In the genomic region with DNA sequence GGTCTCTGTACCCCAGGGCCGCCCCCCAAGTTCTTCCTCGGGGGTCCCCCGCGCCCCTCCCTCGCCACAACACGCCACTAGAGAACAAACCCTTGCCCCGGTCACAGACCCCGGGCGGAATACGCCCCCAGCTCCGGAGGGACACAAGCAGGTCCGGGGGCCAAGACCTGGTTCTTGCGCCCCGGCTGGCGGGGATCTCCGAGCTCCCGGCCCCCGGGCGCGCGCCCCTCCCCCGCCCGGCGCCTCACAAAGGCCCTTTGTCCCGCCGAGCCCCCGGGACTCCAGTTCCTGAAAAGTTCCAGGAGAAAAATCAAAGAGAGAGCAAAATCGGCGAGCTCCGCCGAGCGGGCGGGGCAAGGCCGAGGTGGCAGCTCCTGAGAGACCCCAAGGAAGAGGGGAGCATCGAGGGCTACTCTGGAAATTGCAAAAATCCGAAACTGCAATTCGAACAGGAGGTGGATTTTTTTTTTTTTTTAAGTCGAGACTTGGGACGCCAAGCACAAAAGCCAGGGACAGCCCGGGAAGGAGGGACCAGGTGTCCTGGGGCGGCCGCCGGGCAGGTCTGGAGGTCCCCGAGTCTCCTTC, we compare ENCODE assay signal across 8 cellular contexts. TPM values are rescaled to one million over a fixed set of nuclear protein-coding genes. Genes with fewer than 3 reads are reported as not detected.
DNase-seq lines count a peak whose midpoint lies in the region; ATAC-seq and TF ChIP-seq lines count a peak whose summit lies in the region.

No MANE protein-coding gene starts in this region.

- in situ Hi-C loops in mammary epithelial cell (cut with MboI; ENCODE audit: low sequenced_read_pairs in 2 of 2): no loop called here

- TF ChIP-seq CTCF in mammary epithelial cell (conservative IDR thresholded peaks at IDR 0.05 in 1 of 2, IDR thresholded peaks at IDR 0.05 in 1 of 2; ENCODE audit: extremely low read depth in 1 of 2, insufficient read depth in 1 of 2, low read depth in 1 of 2, low read length in 2 of 2) (no peak), lower leg skin (IDR thresholded peaks at IDR 0.05) (no peak)

- H3K27ac ChIP-seq in mammary epithelial cell (ENCODE audit: insufficient read depth, low read depth, low read length) (peak overlapping the region; percentile 87), thymus (ENCODE audit: low read depth) (peak overlapping the region; percentile 42)

- H3K27ac Mint-ChIP-seq in activated CD4-positive, alpha-beta T cell treated with anti-CD3 and anti-CD28 coated beads, Interleukin-2, amount 10 ng/mL, durations not matched to agents 24 days and 14 days: no peak overlapping the region

- H3K9me3 ChIP-seq in mammary epithelial cell (replicated peaks; ENCODE audit: insufficient read depth, low read length): no peaks in the 10 kb centered on the region
- no peaks in the 10 kb centered on the region for H3K9me3 ChIP-seq in thymus (ENCODE audit: control insufficient read depth)

- H4K20me1 ChIP-seq in mammary epithelial cell (ENCODE audit: insufficient read depth, low read length): no peaks in the 10 kb centered on the region

- DNase-seq in activated CD4-positive, alpha-beta T cell treated with anti-CD3 and anti-CD28 coated beads, Interleukin-2, amount 10 ng/mL, durations not matched to agents 24 days and 14 days: no peak
- no peak for DNase-seq in activated CD4-positive, alpha-beta T cell treated with anti-CD3 and anti-CD28 coated beads for 48 hours
- DNase-seq in mammary epithelial cell (peak; percentile 37), lower leg skin (ENCODE audit: low spot score in 2 of 2) (no peak), NCI-H2107 treated with DMSO at 0.1 percent for 48 hours (lab: John Stamatoyannopoulos, UW; ENCODE audit: unreplicated experiment) (no peak)

- no peaks in the 10 kb centered on the region for H3K9me3 Mint-ChIP-seq in activated CD4-positive, alpha-beta T cell treated with anti-CD3 and anti-CD28 coated beads, Interleukin-2, amount 10 ng/mL, durations not matched to agents 24 days and 14 days

- peak overlapping the region; percentile 59 to 85 (median 72) for H3K4me3 ChIP-seq in mammary epithelial cell (replicated peaks in 1 of 3; ENCODE audit: insufficient read depth in 1 of 3, low read depth in 2 of 3, low read length in 3 of 3)
- peak overlapping the region; percentile 76 for H3K4me3 ChIP-seq in lower leg skin (ENCODE audit: low read depth, poor library complexity, severe bottlenecking)
- H3K4me3 ChIP-seq in thymus (ENCODE audit: low read length): peak overlapping the region; percentile 71

- H3K79me2 ChIP-seq in mammary epithelial cell (ENCODE audit: insufficient read depth, low read length): peaks cover 89% of the 10 kb centered on the region

- no peak for TF ChIP-seq POLR2A in lower leg skin (IDR thresholded peaks at IDR 0.05)

- ATAC-seq in GM21619 (IDR thresholded peaks at IDR 0.05; ENCODE audit: unreplicated experiment): no peak
- ATAC-seq in HG03521 (IDR thresholded peaks at IDR 0.05; ENCODE audit: unreplicated experiment): no peak

- peaks cover 1% of the 10 kb centered on the region for H3K36me3 Mint-ChIP-seq in activated CD4-positive, alpha-beta T cell treated with anti-CD3 and anti-CD28 coated beads, Interleukin-2, amount 10 ng/mL, durations not matched to agents 24 days and 14 days (ENCODE audit: low read depth)

- H2AFZ ChIP-seq in mammary epithelial cell (ENCODE audit: low read depth, low read length): no peak overlapping the region

- peak overlapping the region; percentile 87 for H3K9ac ChIP-seq in mammary epithelial cell (ENCODE audit: insufficient read depth, low read length)

- TSS peak; percentile 81 for BruUV-seq in mammary epithelial cell (replicated peaks; lab: Mats Ljungman, UMichigan)

- H3K36me3 ChIP-seq in mammary epithelial cell (ENCODE audit: insufficient read depth, low read length): no peaks in the 10 kb centered on the region
- no peaks in the 10 kb centered on the region for H3K36me3 ChIP-seq in thymus (ENCODE audit: control insufficient read depth, insufficient read depth)

- WGBS in mammary epithelial cell (ENCODE audit: low coverage, missing lambda C conversion rate): 1% methylated on average over 15 of the region's 44 CpGs
- 1% methylated on average over 17 to 38 of the region's 44 CpGs for WGBS in lower leg skin, 2 donors
- 1% methylated on average over 44 of the region's 44 CpGs for WGBS in thymus

- CTCF ChIA-PET in mammary epithelial cell (lab: Charles Lee; ENCODE audit: low non-redundant PET): no interaction called here

- intact Hi-C loops in activated CD4-positive, alpha-beta T cell treated with anti-CD3 and anti-CD28 coated beads, Interleukin-2, amount 10 ng/mL, durations not matched to agents 24 days and 14 days (cut with micrococcal nuclease): no loop called here
- intact Hi-C loops in mammary epithelial cell (cut with micrococcal nuclease) (no loop called here), lower leg skin (cut with DNase I; ENCODE audit: low total_unique reads) (no loop called here)

- H3K4me2 ChIP-seq in mammary epithelial cell (ENCODE audit: insufficient read depth, low read depth, low read length): peak overlapping the region; percentile 95

- peaks cover 12% of the 10 kb centered on the region for H3K4me1 Mint-ChIP-seq in activated CD4-positive, alpha-beta T cell treated with anti-CD3 and anti-CD28 coated beads, Interleukin-2, amount 10 ng/mL, durations not matched to agents 24 days and 14 days

- dilution Hi-C loops in mammary epithelial cell (cut with HindIII; ENCODE audit: low sequenced_read_pairs): no loop called here

- peak overlapping the region; percentile 50 for H3K4me3 Mint-ChIP-seq in activated CD4-positive, alpha-beta T cell treated with anti-CD3 and anti-CD28 coated beads, Interleukin-2, amount 10 ng/mL, durations not matched to agents 24 days and 14 days

- H3K27me3 ChIP-seq in mammary epithelial cell (ENCODE audit: insufficient read depth, low read length) (no peaks in the 10 kb centered on the region), thymus (ENCODE audit: control insufficient read depth, insufficient read depth) (peaks cover 65% of the 10 kb centered on the region)

- H3K4me1 ChIP-seq in mammary epithelial cell (ENCODE audit: insufficient read depth, low read length) (peaks cover 20% of the 10 kb centered on the region), thymus (ENCODE audit: control insufficient read depth, insufficient read depth, low read length) (peaks cover 24% of the 10 kb centered on the region)

- H3K27me3 Mint-ChIP-seq in activated CD4-positive, alpha-beta T cell treated with anti-CD3 and anti-CD28 coated beads, Interleukin-2, amount 10 ng/mL, durations not matched to agents 24 days and 14 days: peaks cover 58% of the 10 kb centered on the region

RNA-seq across cellular contexts. Expression of gene TNRC18, which starts 4.0 kb away (rescaled TPM):
- total RNA-seq in activated CD4-positive, alpha-beta T cell treated with anti-CD3 and anti-CD28 coated beads, Interleukin-2, amount 10 ng/mL, durations not matched to agents 24 days and 14 days: 40.0 and 43.3 TPM in 2 replicates
- total RNA-seq in mammary epithelial cell: 100 to 1,000 TPM in 1 of 2 donors, 10 to 100 TPM in 1; 62.2 to 121 TPM
- polyA plus RNA-seq in mammary epithelial cell: 22.3 TPM
- polyA minus RNA-seq in mammary epithelial cell: 123 TPM
- total RNA-seq in lower leg skin: 100 to 1,000 TPM in 1 of 4 donors, 10 to 100 TPM in 3; 79.9 to 160 (median 91.3) TPM
- 26.2 TPM for polyA plus RNA-seq in thymus
